Comparison of ENCODE assay signal across 11 cellular contexts in genomic region chr2:157784823-157785175, GRCh38.
A peak's percentile ranks its signal among the peaks of the same experiment; 100 is the strongest.
DNase-seq lines count a peak whose midpoint lies in the region; ATAC-seq, FAIRE-seq and TF ChIP-seq lines count a peak whose summit lies in the region.
"Had no signal": no experiment of that assay in that cellular context is flagged by ENCODE, and none has a peak within 500 bp of the region (broad histone marks: within the 10 kb centered on the region; RNA-seq: fewer than 3 reads in every experiment).

No MANE protein-coding gene starts in this region.

- H4K20me1 ChIP-seq in astrocyte (ENCODE audit: insufficient read depth, low read length) (peaks cover 82% of the 10 kb centered on the region), HepG2 (ENCODE audit: insufficient read depth, low read length) (no peaks in the 10 kb centered on the region)

- TF ChIP-seq CTCF in astrocyte (IDR thresholded peaks at IDR 0.05; ENCODE audit: insufficient read depth, low read depth, low read length) = no peak
- TF ChIP-seq CTCF in HepG2 (CRISPR knock-in tag; IDR thresholded peaks at IDR 0.05) = no peak
- no peak for TF ChIP-seq CTCF in dorsolateral prefrontal cortex (IDR thresholded peaks at IDR 0.05 in 54 of 56, conservative IDR thresholded peaks at IDR 0.05 in 2 of 56; ENCODE audit: low read depth in 1 of 56, partially characterized antibody in 56 of 56)

- H3K36me3 ChIP-seq in astrocyte (ENCODE audit: insufficient read depth, low read length) = peaks cover 6% of the 10 kb centered on the region
- H3K36me3 ChIP-seq in HepG2 (replicated peaks in 1 of 2; ENCODE audit: control insufficient read depth in 1 of 2, insufficient read depth in 2 of 2, low read length in 2 of 2) = peaks cover 2 to 5% of the 10 kb centered on the region in 2 experiments; a peak in 1 of 5 replicates
- peaks cover 2 to 8% (median 5%) of the 10 kb centered on the region in 5 donors for H3K36me3 ChIP-seq in subcutaneous abdominal adipose tissue (ENCODE audit: control insufficient read depth in 5 of 5, insufficient read depth in 5 of 5, low read length in 5 of 5)

- ATAC-seq in activated CD4-positive, alpha-beta T cell treated with anti-CD3 and anti-CD28 coated beads for 36 hours = no peak
- ATAC-seq in HepG2 = no peak
- ATAC-seq in HG02973 (IDR thresholded peaks at IDR 0.05; ENCODE audit: unreplicated experiment) = no peak
- no peak for ATAC-seq in activated T-cell treated with anti-CD3 and anti-CD28 coated beads, Interleukin-2, amount 50 U/mL, for 72 hours (replicated peaks in 1 of 2)

- H2AFZ ChIP-seq in astrocyte (ENCODE audit: low read depth, low read length) (no peak overlapping the region), HepG2 (ENCODE audit: low read length) (no peak overlapping the region)

- no peak for TF ChIP-seq RAD21 in HepG2 (CRISPR knock-in tag; IDR thresholded peaks at IDR 0.05)

- H3K9me3 Mint-ChIP-seq in activated CD4-positive, alpha-beta T cell treated with anti-CD3 and anti-CD28 coated beads for 36 hours (ENCODE audit: low read depth) = no peaks in the 10 kb centered on the region
- H3K9me3 Mint-ChIP-seq in astrocyte (ENCODE audit: unreplicated experiment) = no peaks in the 10 kb centered on the region
- H3K9me3 Mint-ChIP-seq in activated T-cell treated with anti-CD3 and anti-CD28 coated beads, Interleukin-2, amount 50 U/mL, for 72 hours = no peaks in the 10 kb centered on the region
- H3K9me3 Mint-ChIP-seq: activated B cell treated with CpG ODN at 0.5 μM for 24 hours had no signal

- H3K36me3 Mint-ChIP-seq in activated CD4-positive, alpha-beta T cell treated with anti-CD3 and anti-CD28 coated beads for 36 hours (ENCODE audit: low read depth) = peaks cover 13% of the 10 kb centered on the region
- peaks cover 7% of the 10 kb centered on the region for H3K36me3 Mint-ChIP-seq in astrocyte (ENCODE audit: low read depth, unreplicated experiment)
- peaks cover 0 to 11% of the 10 kb centered on the region in 2 donors for H3K36me3 Mint-ChIP-seq in activated T-cell treated with anti-CD3 and anti-CD28 coated beads, Interleukin-2, amount 50 U/mL, for 72 hours (ENCODE audit: insufficient read depth in 2 of 2)

- peak overlapping the region; percentile 78 for H3K27ac ChIP-seq in astrocyte (ENCODE audit: low read depth, low read length)
- no peak overlapping the region for H3K27ac ChIP-seq in HepG2 (ENCODE audit: extremely low read length, insufficient read depth, low read length)
- H3K27ac ChIP-seq in subcutaneous abdominal adipose tissue (ENCODE audit: low read depth, low read length) = peak overlapping the region; percentile 47
- H3K27ac ChIP-seq in dorsolateral prefrontal cortex = peak overlapping the region in 2 of 59 donors; percentile 24 to 31

- FAIRE-seq in astrocyte (lab: Jason Lieb, UNC) (peak; percentile 47), HepG2 (lab: Jason Lieb, UNC) (peak; percentile 21)

- TF ChIP-seq POLR2A in HepG2 (IDR thresholded peaks at IDR 0.05; ENCODE audit: insufficient read depth in 1 of 2, low read depth in 2 of 2, low read length in 2 of 2) = no peak

- TF ChIP-seq EP300 in HepG2 (IDR thresholded peaks at IDR 0.05; ENCODE audit: low read depth in 2 of 2, low read length in 2 of 2) (no peak), HepG2 (CRISPR knock-in tag; IDR thresholded peaks at IDR 0.05; ENCODE audit: borderline replicate concordance) (no peak)

- BruUV-seq in HepG2 (replicated peaks; lab: Mats Ljungman, UMichigan) = no TSS peak

- peaks cover 54% of the 10 kb centered on the region for H3K4me1 Mint-ChIP-seq in activated CD4-positive, alpha-beta T cell treated with anti-CD3 and anti-CD28 coated beads for 36 hours
- H3K4me1 Mint-ChIP-seq in astrocyte (ENCODE audit: low read depth, unreplicated experiment) = peaks cover 69% of the 10 kb centered on the region
- H3K4me1 Mint-ChIP-seq in activated T-cell treated with anti-CD3 and anti-CD28 coated beads, Interleukin-2, amount 50 U/mL, for 72 hours (ENCODE audit: low read depth) = peaks cover 68% of the 10 kb centered on the region
- H3K4me1 Mint-ChIP-seq: activated B cell treated with CpG ODN at 0.5 μM for 24 hours had no signal

- H3K4me1 ChIP-seq in astrocyte (ENCODE audit: insufficient read depth, low read length) (peaks cover 41% of the 10 kb centered on the region), HepG2 (ENCODE audit: insufficient read depth, low read length) (peaks cover 52% of the 10 kb centered on the region), subcutaneous abdominal adipose tissue (ENCODE audit: control insufficient read depth in 5 of 5, insufficient read depth in 5 of 5, low read length in 5 of 5) (peaks cover 4 to 40% (median 31%) of the 10 kb centered on the region in 5 donors)

- DNase-seq in activated CD4-positive, alpha-beta T cell treated with anti-CD3 and anti-CD28 coated beads for 36 hours = no peak
- no peak for DNase-seq in activated CD4-positive, alpha-beta T cell treated with anti-CD3 and anti-CD28 coated beads, Interleukin-2, amount 50 U/mL, for 1 hour
- DNase-seq in astrocyte (ENCODE audit: low read depth) = no peak
- DNase-seq in HepG2 (ENCODE audit: low spot score) = no peak
- no peak for DNase-seq in dorsolateral prefrontal cortex
- no peak for DNase-seq in activated T-cell treated with anti-CD3 and anti-CD28 coated beads, Interleukin-2, amount 50 U/mL, for 72 hours
- DNase-seq: activated B cell treated with CpG ODN at 0.5 μM for 24 hours, KBM-7, NCI-H2081 treated with DMSO at 0.1 percent for 48 hours had no signal

- CTCF ChIA-PET in activated CD4-positive, alpha-beta T cell treated with anti-CD3 and anti-CD28 coated beads for 36 hours (lab: Charles Lee) = interaction anchor here (0.8 to 1.1 kb wide), 3 partner anchors 76 to 240 kb away, joined by 3 to 4 read pairs (median 3); no protein-coding TSS in a partner anchor
- CTCF ChIA-PET in HepG2 (lab: Yijun Ruan, JAX; ENCODE audit: low intra/inter-chr PET ratio, low total read pairs) = no interaction called here

- WGBS in HepG2 (ENCODE audit: low lambda C conversion rate) = 91% methylated on average over 5 of the region's 5 CpGs

- peak overlapping the region; percentile 51 for H3K27ac Mint-ChIP-seq in activated CD4-positive, alpha-beta T cell treated with anti-CD3 and anti-CD28 coated beads for 36 hours
- no peak overlapping the region for H3K27ac Mint-ChIP-seq in astrocyte (ENCODE audit: unreplicated experiment)
- no peak overlapping the region for H3K27ac Mint-ChIP-seq in activated T-cell treated with anti-CD3 and anti-CD28 coated beads, Interleukin-2, amount 50 U/mL, for 72 hours
- H3K27ac Mint-ChIP-seq: activated B cell treated with CpG ODN at 0.5 μM for 24 hours had no signal

- H3K79me2 ChIP-seq in astrocyte (ENCODE audit: insufficient read depth, low read length) (peaks cover 36% of the 10 kb centered on the region), HepG2 (ENCODE audit: insufficient read depth, low read length) (no peaks in the 10 kb centered on the region)

- no peaks in the 10 kb centered on the region for H3K27me3 Mint-ChIP-seq in activated CD4-positive, alpha-beta T cell treated with anti-CD3 and anti-CD28 coated beads for 36 hours
- H3K27me3 Mint-ChIP-seq in astrocyte (ENCODE audit: low read depth, unreplicated experiment) = no peaks in the 10 kb centered on the region
- no peaks in the 10 kb centered on the region for H3K27me3 Mint-ChIP-seq in activated T-cell treated with anti-CD3 and anti-CD28 coated beads, Interleukin-2, amount 50 U/mL, for 72 hours (ENCODE audit: low read depth)
- H3K27me3 Mint-ChIP-seq: activated B cell treated with CpG ODN at 0.5 μM for 24 hours had no signal

- H3K9ac ChIP-seq in astrocyte (ENCODE audit: low read length) (peak overlapping the region; percentile 70), HepG2 (ENCODE audit: insufficient read depth, low read depth, low read length) (no peak overlapping the region), subcutaneous abdominal adipose tissue (ENCODE audit: low read length in 5 of 5) (peak overlapping the region in 1 of 5 donors; percentile 17)

- no peaks in the 10 kb centered on the region for H3K9me3 ChIP-seq in astrocyte (ENCODE audit: insufficient read depth, low read depth, low read length)
- no peaks in the 10 kb centered on the region for H3K9me3 ChIP-seq in HepG2 (ENCODE audit: low read length)
- no peaks in the 10 kb centered on the region for H3K9me3 ChIP-seq in subcutaneous abdominal adipose tissue (ENCODE audit: control insufficient read depth in 5 of 5, low read length in 5 of 5)

- H3K4me3 ChIP-seq in astrocyte (ENCODE audit: insufficient read depth, low read depth, low read length) (peak overlapping the region; percentile 11), HepG2 (replicated peaks in 1 of 3; ENCODE audit: insufficient read depth in 1 of 3, low read depth in 2 of 3, low read length in 3 of 3) (no peak overlapping the region), subcutaneous abdominal adipose tissue (ENCODE audit: low read depth in 1 of 5, low read length in 5 of 5) (no peak overlapping the region), dorsolateral prefrontal cortex (peak overlapping the region in 19 of 59 donors; percentile 4 to 52 (median 22))

- H3K4me2 ChIP-seq in astrocyte (ENCODE audit: low read length) = peak overlapping the region; percentile 80
- H3K4me2 ChIP-seq in HepG2 (ENCODE audit: low read depth, low read length) = no peak overlapping the region

- H3K27me3 ChIP-seq in astrocyte (ENCODE audit: insufficient read depth, low read length) (no peaks in the 10 kb centered on the region), HepG2 (ENCODE audit: control insufficient read depth in 1 of 2, insufficient read depth in 2 of 2, low read length in 2 of 2) (no peaks in the 10 kb centered on the region), subcutaneous abdominal adipose tissue (ENCODE audit: control insufficient read depth in 5 of 5, insufficient read depth in 4 of 5, low read length in 5 of 5) (no peaks in the 10 kb centered on the region), dorsolateral prefrontal cortex (no peaks in the 10 kb centered on the region)

- in situ Hi-C loops in HepG2 (cut with HindIII; ENCODE audit: extremely low pct_ligation_motif_present, low pct_unique_long_range_greater_than_20kb) = no loop called here

- no peak overlapping the region for H3K4me3 Mint-ChIP-seq in activated CD4-positive, alpha-beta T cell treated with anti-CD3 and anti-CD28 coated beads for 36 hours
- no peak overlapping the region for H3K4me3 Mint-ChIP-seq in astrocyte (ENCODE audit: unreplicated experiment)
- H3K4me3 Mint-ChIP-seq in activated T-cell treated with anti-CD3 and anti-CD28 coated beads, Interleukin-2, amount 50 U/mL, for 72 hours = peak overlapping the region in 1 of 2 donors; percentile 35
- H3K4me3 Mint-ChIP-seq: activated B cell treated with CpG ODN at 0.5 μM for 24 hours had no signal

- intact Hi-C loops in activated CD4-positive, alpha-beta T cell treated with anti-CD3 and anti-CD28 coated beads for 36 hours (cut with DNase I, micrococcal nuclease) = loop anchor here (2.0 to 5.0 kb wide), 5 partner anchors 73 to 292 kb away; partner anchors contain the start of gene ACVR1 (in 2 of the 2)
- intact Hi-C loops in HepG2 (cut with micrococcal nuclease; ENCODE audit: unreplicated experiment) = loop anchor here (5.0 kb wide), 1 partner anchor 53 kb away; no protein-coding TSS in a partner anchor
- intact Hi-C loops in dorsolateral prefrontal cortex (cut with DNase I) = loop anchor here (5.0 to 10.0 kb wide), 3 partner anchors 53 to 93 kb away; partner anchors contain the start of gene ACVR1 (in 2 of the 2)

- POLR2A ChIA-PET in activated CD4-positive, alpha-beta T cell treated with anti-CD3 and anti-CD28 coated beads for 36 hours (lab: Charles Lee) = no interaction called here
- POLR2A ChIA-PET in HepG2 (lab: Yijun Ruan, JAX) = no interaction called here
